23 cellular contexts compared by ENCODE assay signal in the genomic region with DNA sequence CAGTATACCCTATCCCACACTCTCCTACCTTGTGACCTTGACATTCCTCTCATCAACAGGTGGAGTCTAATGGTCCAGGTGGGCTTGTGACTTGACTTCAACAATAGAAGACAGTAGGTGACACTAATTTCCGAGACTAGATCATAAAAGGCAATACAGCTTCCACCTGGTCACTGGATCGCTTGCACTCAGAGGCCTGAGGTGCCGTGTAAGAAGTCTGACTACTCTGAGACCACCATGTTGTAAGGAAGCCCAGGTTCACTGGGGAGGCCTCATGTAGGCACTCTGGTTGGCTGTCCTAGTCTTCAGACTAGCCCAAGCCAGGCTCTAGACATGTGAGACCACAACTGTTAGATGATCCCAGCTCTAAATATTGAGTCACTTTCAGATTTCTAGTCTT.
DNase-seq lines count a peak whose midpoint lies in the region; ATAC-seq, FAIRE-seq and TF ChIP-seq lines count a peak whose summit lies in the region.
"Had no signal": no experiment of that assay in that cellular context is flagged by ENCODE, and none has a peak within 500 bp of the region (broad histone marks: within the 10 kb centered on the region; RNA-seq: fewer than 3 reads in every experiment).

No MANE protein-coding gene starts in this region.

- no peak for TF ChIP-seq CTCF in KMS-11 (conservative IDR thresholded peaks at IDR 0.05; ENCODE audit: low read depth, low read length)

- peaks cover 99% of the 10 kb centered on the region for H3K4me1 ChIP-seq in KMS-11 (ENCODE audit: low read depth, poor library complexity, severe bottlenecking)
- H3K4me1 ChIP-seq: A549, BE2C had no signal

- ATAC-seq in HG03108 (IDR thresholded peaks at IDR 0.05; ENCODE audit: unreplicated experiment) = no peak
- no peak for ATAC-seq in HG03025 (IDR thresholded peaks at IDR 0.05; ENCODE audit: low FRiP score, unreplicated experiment)
- ATAC-seq: A549, GM12878 had no signal

- no peak overlapping the region for H3K27ac ChIP-seq in KMS-11
- H3K27ac ChIP-seq: 22Rv1, A549, BLaER1 had no signal

- no peak overlapping the region for H2AFZ ChIP-seq in KMS-11 (ENCODE audit: low read depth)

- no peaks in the 10 kb centered on the region for H3K36me3 ChIP-seq in KMS-11 (ENCODE audit: insufficient read depth)
- H3K36me3 ChIP-seq: BE2C, BLaER1 had no signal

- no peaks in the 10 kb centered on the region for H3K27me3 ChIP-seq in KMS-11 (ENCODE audit: insufficient read depth, low read depth)
- H3K27me3 ChIP-seq: BE2C, BLaER1 had no signal

- TF ChIP-seq POLR2A in GM12891 (IDR thresholded peaks at IDR 0.05; ENCODE audit: low read depth, low read length) = no peak

- H3K4me3 ChIP-seq in KMS-11 (IDR thresholded peaks at IDR 0.05; ENCODE audit: insufficient read depth, low read depth, low read length) = no peak overlapping the region
- H3K4me3 ChIP-seq: A549, BLaER1, GM12878 had no signal

- no peaks in the 10 kb centered on the region for H3K79me2 ChIP-seq in KMS-11 (ENCODE audit: insufficient read depth, low read depth)

- peak; percentile 23 for FAIRE-seq in GM12891 (lab: Jason Lieb, UNC)
- FAIRE-seq: A549, GM12878 had no signal

- H4K20me1 ChIP-seq in KMS-11 (ENCODE audit: insufficient read depth) = no peaks in the 10 kb centered on the region
- H4K20me1 ChIP-seq: BLaER1 had no signal

- H3K4me2 ChIP-seq in KMS-11 = peak overlapping the region; percentile 13; the same call in 1 of the 2 replicates
- H3K4me2 ChIP-seq: A549, BLaER1 had no signal

- no peak overlapping the region for H3K9ac ChIP-seq in KMS-11
- H3K9ac ChIP-seq: BLaER1 had no signal

- DNase-seq in GM12891 (ENCODE audit: insufficient read length, low spot score) (no peak), ecto neural progenitor cell (ENCODE audit: low spot score) (peak; percentile 13), NCI-H82 (lab: John Stamatoyannopoulos, UW) (no peak)
- DNase-seq: BE2C; C1 segment of cervical spinal cord; CD4-positive, alpha-beta memory T cell; CD4-positive, CD25-positive, alpha-beta regulatory T cell; CD8-positive, alpha-beta memory T cell; COR-L47; DMS 273 treated with DMSO at 0.1 percent for 48 hours; DMS153; DMS53; DMS79; DND-41; EL; GDM1 had no signal

TF ChIP-seq in GM12891, 5 proteins besides CTCF, POLR2A, EP300 and RAD21:
- TF ChIP-seq SPI1 (IDR thresholded peaks at IDR 0.05; ENCODE audit: low read depth, low read length) (no peak), TAF1 (IDR thresholded peaks at IDR 0.05; ENCODE audit: low read depth, low read length) (no peak), POLR2AphosphoS5 (IDR thresholded peaks at IDR 0.05; ENCODE audit: low read depth, low read length) (no peak), PAX5 (IDR thresholded peaks at IDR 0.05; ENCODE audit: insufficient read depth, low read length, severe bottlenecking) (no peak), POU2F2 (IDR thresholded peaks at IDR 0.05; ENCODE audit: low read depth, low read length) (no peak)
